In the genomic region with DNA sequence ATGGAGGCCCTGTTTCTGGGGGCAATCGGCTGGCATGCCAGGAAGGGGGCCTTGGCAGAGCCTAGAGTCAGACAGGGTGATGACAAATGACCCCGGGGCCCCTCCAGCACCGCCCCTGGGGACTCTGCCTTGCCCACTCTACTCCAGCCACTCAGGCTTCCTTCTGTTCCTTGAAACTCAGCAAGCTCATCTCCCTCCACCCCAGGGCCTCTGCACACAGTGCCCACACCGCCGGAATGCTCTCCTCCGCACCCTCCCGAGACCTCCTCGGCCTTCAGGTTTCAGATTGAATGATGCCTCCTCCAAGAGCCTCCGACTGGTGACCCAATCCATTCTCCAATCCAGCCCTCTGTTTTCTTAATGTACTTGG, we compare ENCODE assay signal across 22 cellular contexts.
"Had no signal": no experiment of that assay in that cellular context is flagged by ENCODE, and none has a peak within 500 bp of the region (broad histone marks: within the 10 kb centered on the region; RNA-seq: fewer than 3 reads in every experiment).

No MANE protein-coding gene starts in this region.

- H3K4me1 Mint-ChIP-seq: activated naive CD4-positive, alpha-beta T cell treated with anti-CD3 and anti-CD28 coated beads, Interleukin-2, amount 10 ng/mL, durations not matched to agents 7 days and 5 days; WTC11 had no signal

- DNase-seq: activated CD4-positive, alpha-beta T cell treated with anti-CD3 and anti-CD28 coated beads for 4 hours; activated CD4-positive, alpha-beta T cell treated with anti-CD3 and anti-CD28 coated beads, Interleukin-2, amount 50 U/mL, for 48 hours; activated effector memory CD4-positive, alpha-beta T cell treated with Interleukin-2 at 50 U/mL for 16 hours; activated naive CD4-positive, alpha-beta T cell treated with anti-CD3 and anti-CD28 coated beads, Interleukin-2, amount 10 ng/mL, durations not matched to agents 7 days and 5 days; activated T-cell treated with anti-CD3 and anti-CD28 coated beads, Interleukin-2, amount 50 U/mL, for 48 hours; anterior cingulate cortex; dermis blood vessel endothelial cell; effector memory CD4-positive, alpha-beta T cell; glutamatergic neuron; hippocampal formation; mesenchymal stem cell; psoas muscle; stimulated activated CD4-positive, alpha-beta T cell treated with anti-CD3 and anti-CD28 coated beads, Interleukin-12 subunit alpha, Interleukin-12 subunit beta, amount 100 ng/mL, for 4 hours; stimulated activated CD4-positive, alpha-beta T cell treated with anti-CD3 and anti-CD28 coated beads, Interleukin-4, amount 100 ng/mL, for 4 hours; stimulated activated naive CD8-positive, alpha-beta T cell treated with anti-CD3 and anti-CD28 coated beads, Interleukin-15, Interleukin-2, amounts not matched to agents 100 U/mL and 50 U/mL, for 24 hours; T-helper 9 cell had no signal

- H3K4me1 ChIP-seq: body of pancreas, psoas muscle, right atrium auricular region had no signal

- H3K27ac ChIP-seq: body of pancreas, psoas muscle, right atrium auricular region, thyroid gland had no signal

- H3K36me3 Mint-ChIP-seq: activated naive CD4-positive, alpha-beta T cell treated with anti-CD3 and anti-CD28 coated beads, Interleukin-2, amount 10 ng/mL, durations not matched to agents 7 days and 5 days; WTC11 had no signal

- H3K4me3 ChIP-seq: body of pancreas, mucosa of descending colon, psoas muscle, right atrium auricular region, thyroid gland had no signal

- H3K27me3 ChIP-seq: body of pancreas, right atrium auricular region, thyroid gland had no signal

- H3K36me3 ChIP-seq: right atrium auricular region, thyroid gland had no signal

- H3K9me3 ChIP-seq: body of pancreas, mucosa of descending colon, psoas muscle, right atrium auricular region, thyroid gland had no signal

- H3K4me3 Mint-ChIP-seq: activated naive CD4-positive, alpha-beta T cell treated with anti-CD3 and anti-CD28 coated beads, Interleukin-2, amount 10 ng/mL, durations not matched to agents 7 days and 5 days; WTC11 had no signal

- H3K9me3 Mint-ChIP-seq: activated naive CD4-positive, alpha-beta T cell treated with anti-CD3 and anti-CD28 coated beads, Interleukin-2, amount 10 ng/mL, durations not matched to agents 7 days and 5 days; WTC11 had no signal

- ATAC-seq: body of pancreas; esophagus mucosa; mucosa of descending colon; psoas muscle; stimulated activated naive CD8-positive, alpha-beta T cell treated with anti-CD3 and anti-CD28 coated beads, Interleukin-15, Interleukin-2, amounts not matched to agents 100 U/mL and 50 U/mL, for 24 hours; WTC11 had no signal

- H3K27ac Mint-ChIP-seq: activated naive CD4-positive, alpha-beta T cell treated with anti-CD3 and anti-CD28 coated beads, Interleukin-2, amount 10 ng/mL, durations not matched to agents 7 days and 5 days; WTC11 had no signal
